ENCODE assay signal across 1 cellular context in the genomic region with DNA sequence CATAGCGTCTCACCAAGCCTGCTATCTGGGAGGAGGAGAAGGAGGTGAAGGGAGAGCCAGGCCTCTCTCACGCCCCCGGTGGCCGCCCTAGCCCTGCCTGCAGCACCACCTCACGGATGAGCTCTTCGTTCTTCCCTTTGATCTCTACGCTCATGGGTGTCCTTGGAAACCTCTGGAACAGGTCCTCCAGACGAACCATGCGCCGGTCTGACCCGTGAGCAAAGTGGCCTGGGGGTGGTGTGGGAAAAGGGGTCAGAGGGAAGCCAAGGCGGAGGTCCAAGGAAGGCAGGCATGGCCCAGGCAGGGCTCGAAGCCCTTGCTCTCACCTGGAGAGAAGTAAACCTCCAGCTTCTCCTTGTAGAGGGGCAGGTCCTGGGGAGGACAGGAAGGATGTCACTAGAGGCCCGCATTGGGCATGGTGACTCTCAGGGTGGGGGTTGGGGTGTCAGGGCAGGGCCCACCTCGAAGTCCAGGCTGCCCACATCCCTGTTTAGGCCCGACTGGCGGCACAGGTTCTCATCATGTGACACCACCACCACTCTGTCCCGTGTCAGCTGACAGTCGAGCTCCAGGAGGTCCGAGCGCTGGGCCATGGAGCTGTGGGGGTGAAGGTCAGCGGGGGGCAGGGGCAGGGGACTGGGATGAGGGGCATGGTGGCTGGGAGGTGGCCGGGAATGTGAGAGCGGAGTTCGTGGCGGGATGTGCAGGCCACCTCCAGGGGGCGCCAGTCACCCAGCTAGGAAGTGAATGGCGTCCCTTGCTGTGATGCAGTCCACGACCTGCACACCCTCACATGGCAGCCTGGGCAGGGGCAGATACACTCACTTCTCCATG.
TF ChIP-seq lines count a peak whose summit lies in the region.

No MANE protein-coding gene starts in this region.

TF ChIP-seq in HepG2, 621 proteins besides CTCF, POLR2A, EP300 and RAD21 (continued from another document and continues in another):
- TF ChIP-seq TEF (CRISPR knock-in tag; IDR thresholded peaks at IDR 0.05) (no peak), ZNF776 (CRISPR knock-in tag; IDR thresholded peaks at IDR 0.05) (peak; percentile 53; the same call in 1 of the 2 replicates), GTF3A (CRISPR knock-in tag; conservative IDR thresholded peaks at IDR 0.05) (no peak), TAF1 (CRISPR knock-in tag; IDR thresholded peaks at IDR 0.05) (no peak), ZNF326 (CRISPR knock-in tag; IDR thresholded peaks at IDR 0.05; ENCODE audit: borderline replicate concordance) (no peak; the same call in 1 of the 2 replicates), MAZ (IDR thresholded peaks at IDR 0.05; ENCODE audit: borderline replicate concordance, low read depth, low read length) (peak; percentile 47; the same call in 1 of the 2 replicates), MAZ (CRISPR knock-in tag; IDR thresholded peaks at IDR 0.05; ENCODE audit: low read depth) (peak; percentile 62), ZNF10 (CRISPR knock-in tag; IDR thresholded peaks at IDR 0.05; ENCODE audit: borderline replicate concordance, low read depth) (no peak), ZNF446 (CRISPR knock-in tag; IDR thresholded peaks at IDR 0.05) (no peak), MXI1 (IDR thresholded peaks at IDR 0.05; ENCODE audit: borderline replicate concordance, low read depth, low read length) (peak; percentile 54; the same call in 1 of the 3 replicates), KAT7 (CRISPR knock-in tag; IDR thresholded peaks at IDR 0.05; ENCODE audit: borderline replicate concordance) (no peak; the same call in 1 of the 2 replicates), ZNF235 (CRISPR knock-in tag; IDR thresholded peaks at IDR 0.05; ENCODE audit: borderline replicate concordance) (no peak), MEIS1 (CRISPR knock-in tag; IDR thresholded peaks at IDR 0.05; ENCODE audit: borderline replicate concordance) (no peak; the same call in 1 of the 2 replicates), DMAP1 (CRISPR knock-in tag; IDR thresholded peaks at IDR 0.05) (peak; percentile 66), NR3C1 (CRISPR knock-in tag; IDR thresholded peaks at IDR 0.05) (no peak), SATB2 (CRISPR knock-in tag; IDR thresholded peaks at IDR 0.05) (no peak), KAT2B (IDR thresholded peaks at IDR 0.05; ENCODE audit: borderline replicate concordance, low read depth, low read length) (no peak), TBX3 (IDR thresholded peaks at IDR 0.05; ENCODE audit: borderline replicate concordance) (no peak), IRX3 (CRISPR knock-in tag; IDR thresholded peaks at IDR 0.05; ENCODE audit: borderline replicate concordance, low read depth) (no peak), ZNF839 (CRISPR knock-in tag; IDR thresholded peaks at IDR 0.05; ENCODE audit: borderline replicate concordance) (0 out of 2 replicates have a peak, but pooled peaks have one; percentile 83), ZFP36 (IDR thresholded peaks at IDR 0.05; ENCODE audit: borderline replicate concordance, low read depth, low read length, partially characterized antibody) (no peak), PAF1 (CRISPR knock-in tag; IDR thresholded peaks at IDR 0.05) (no peak), CCAR2 (optimal IDR thresholded peaks at IDR 0.05; ENCODE audit: low read depth, low read length) (no peak), MTA3 (CRISPR knock-in tag; IDR thresholded peaks at IDR 0.05) (no peak), ZNF230 (CRISPR knock-in tag; IDR thresholded peaks at IDR 0.05) (peak; percentile 92; the same call in 1 of the 2 replicates), ELF4 (CRISPR knock-in tag; IDR thresholded peaks at IDR 0.05; ENCODE audit: borderline replicate concordance) (no peak), SMC3 (IDR thresholded peaks at IDR 0.05; ENCODE audit: low read length) (peak; percentile 84), FIP1L1 (IDR thresholded peaks at IDR 0.05; ENCODE audit: borderline replicate concordance, insufficient read depth, low read depth, low read length) (no peak), ZNF44 (CRISPR knock-in tag; IDR thresholded peaks at IDR 0.05) (peak; percentile 95; the same call in 1 of the 2 replicates), NONO (IDR thresholded peaks at IDR 0.05) (no peak), NONO (CRISPR knock-in tag; conservative IDR thresholded peaks at IDR 0.05) (peak; percentile 90), WIZ (CRISPR knock-in tag; IDR thresholded peaks at IDR 0.05) (peak; percentile 66; the same call in 1 of the 2 replicates), CBX2 (IDR thresholded peaks at IDR 0.05; ENCODE audit: low read depth, low read length) (no peak), CBX2 (CRISPR knock-in tag; IDR thresholded peaks at IDR 0.05; ENCODE audit: low read depth) (0 out of 2 replicates have a peak, but pooled peaks have one; percentile 81), ZHX2 (IDR thresholded peaks at IDR 0.05; ENCODE audit: low read depth) (no peak; the same call in none of the 2 replicates), ZHX2 (CRISPR knock-in tag; IDR thresholded peaks at IDR 0.05; ENCODE audit: borderline replicate concordance) (no peak), POLR2G (IDR thresholded peaks at IDR 0.05; ENCODE audit: low read depth, low read length) (0 out of 2 replicates have a peak, but pooled peaks have one; percentile 23), ATF7-NPFF (CRISPR knock-in tag; IDR thresholded peaks at IDR 0.05; ENCODE audit: low read depth) (peak; percentile 95), TBP (CRISPR knock-in tag; IDR thresholded peaks at IDR 0.05) (no peak), ZBTB7B (CRISPR knock-in tag; IDR thresholded peaks at IDR 0.05) (peak; percentile 72), HDAC2 (CRISPR knock-in tag; IDR thresholded peaks at IDR 0.05) (peak; percentile 91), ZNF354B (CRISPR knock-in tag; IDR thresholded peaks at IDR 0.05) (0 out of 2 replicates have a peak, but pooled peaks have one; percentile 63), MLX (CRISPR knock-in tag; IDR thresholded peaks at IDR 0.05) (0 out of 2 replicates have a peak, but pooled peaks have one; percentile 10), CREB3 (CRISPR knock-in tag; IDR thresholded peaks at IDR 0.05) (0 out of 2 replicates have a peak, but pooled peaks have one; percentile 61), KLF16 (CRISPR knock-in tag; IDR thresholded peaks at IDR 0.05) (no peak), SP140L (CRISPR knock-in tag; IDR thresholded peaks at IDR 0.05; ENCODE audit: borderline replicate concordance) (no peak)
- TF ChIP-seq, protein P1, sequence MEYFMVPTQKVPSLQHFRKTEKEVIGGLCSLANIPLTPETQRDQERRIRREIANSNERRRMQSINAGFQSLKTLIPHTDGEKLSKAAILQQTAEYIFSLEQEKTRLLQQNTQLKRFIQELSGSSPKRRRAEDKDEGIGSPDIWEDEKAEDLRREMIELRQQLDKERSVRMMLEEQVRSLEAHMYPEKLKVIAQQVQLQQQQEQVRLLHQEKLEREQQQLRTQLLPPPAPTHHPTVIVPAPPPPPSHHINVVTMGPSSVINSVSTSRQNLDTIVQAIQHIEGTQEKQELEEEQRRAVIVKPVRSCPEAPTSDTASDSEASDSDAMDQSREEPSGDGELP (IDR thresholded peaks at IDR 0.05; ENCODE audit: borderline replicate concordance, low read depth), result 0 out of 2 replicates have a peak, but pooled peaks have one; percentile 25
- TF ChIP-seq, protein P2, sequence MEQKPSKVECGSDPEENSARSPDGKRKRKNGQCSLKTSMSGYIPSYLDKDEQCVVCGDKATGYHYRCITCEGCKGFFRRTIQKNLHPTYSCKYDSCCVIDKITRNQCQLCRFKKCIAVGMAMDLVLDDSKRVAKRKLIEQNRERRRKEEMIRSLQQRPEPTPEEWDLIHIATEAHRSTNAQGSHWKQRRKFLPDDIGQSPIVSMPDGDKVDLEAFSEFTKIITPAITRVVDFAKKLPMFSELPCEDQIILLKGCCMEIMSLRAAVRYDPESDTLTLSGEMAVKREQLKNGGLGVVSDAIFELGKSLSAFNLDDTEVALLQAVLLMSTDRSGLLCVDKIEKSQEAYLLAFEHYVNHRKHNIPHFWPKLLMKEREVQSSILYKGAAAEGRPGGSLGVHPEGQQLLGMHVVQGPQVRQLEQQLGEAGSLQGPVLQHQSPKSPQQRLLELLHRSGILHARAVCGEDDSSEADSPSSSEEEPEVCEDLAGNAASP (CRISPR knock-in tag; IDR thresholded peaks at IDR 0.05; ENCODE audit: borderline replicate concordance), result peak; percentile 79; the same call in 1 of the 2 replicates
- TF ChIP-seq, protein P3, sequence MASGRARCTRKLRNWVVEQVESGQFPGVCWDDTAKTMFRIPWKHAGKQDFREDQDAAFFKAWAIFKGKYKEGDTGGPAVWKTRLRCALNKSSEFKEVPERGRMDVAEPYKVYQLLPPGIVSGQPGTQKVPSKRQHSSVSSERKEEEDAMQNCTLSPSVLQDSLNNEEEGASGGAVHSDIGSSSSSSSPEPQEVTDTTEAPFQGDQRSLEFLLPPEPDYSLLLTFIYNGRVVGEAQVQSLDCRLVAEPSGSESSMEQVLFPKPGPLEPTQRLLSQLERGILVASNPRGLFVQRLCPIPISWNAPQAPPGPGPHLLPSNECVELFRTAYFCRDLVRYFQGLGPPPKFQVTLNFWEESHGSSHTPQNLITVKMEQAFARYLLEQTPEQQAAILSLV (CRISPR knock-in tag; IDR thresholded peaks at IDR 0.05; ENCODE audit: borderline replicate concordance), result peak; percentile 86; the same call in 1 of the 2 replicates
- TF ChIP-seq, protein P4, sequence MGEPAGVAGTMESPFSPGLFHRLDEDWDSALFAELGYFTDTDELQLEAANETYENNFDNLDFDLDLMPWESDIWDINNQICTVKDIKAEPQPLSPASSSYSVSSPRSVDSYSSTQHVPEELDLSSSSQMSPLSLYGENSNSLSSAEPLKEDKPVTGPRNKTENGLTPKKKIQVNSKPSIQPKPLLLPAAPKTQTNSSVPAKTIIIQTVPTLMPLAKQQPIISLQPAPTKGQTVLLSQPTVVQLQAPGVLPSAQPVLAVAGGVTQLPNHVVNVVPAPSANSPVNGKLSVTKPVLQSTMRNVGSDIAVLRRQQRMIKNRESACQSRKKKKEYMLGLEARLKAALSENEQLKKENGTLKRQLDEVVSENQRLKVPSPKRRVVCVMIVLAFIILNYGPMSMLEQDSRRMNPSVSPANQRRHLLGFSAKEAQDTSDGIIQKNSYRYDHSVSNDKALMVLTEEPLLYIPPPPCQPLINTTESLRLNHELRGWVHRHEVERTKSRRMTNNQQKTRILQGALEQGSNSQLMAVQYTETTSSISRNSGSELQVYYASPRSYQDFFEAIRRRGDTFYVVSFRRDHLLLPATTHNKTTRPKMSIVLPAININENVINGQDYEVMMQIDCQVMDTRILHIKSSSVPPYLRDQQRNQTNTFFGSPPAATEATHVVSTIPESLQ (CRISPR knock-in tag; conservative IDR thresholded peaks at IDR 0.05), result no peak
- TF ChIP-seq, protein P5, sequence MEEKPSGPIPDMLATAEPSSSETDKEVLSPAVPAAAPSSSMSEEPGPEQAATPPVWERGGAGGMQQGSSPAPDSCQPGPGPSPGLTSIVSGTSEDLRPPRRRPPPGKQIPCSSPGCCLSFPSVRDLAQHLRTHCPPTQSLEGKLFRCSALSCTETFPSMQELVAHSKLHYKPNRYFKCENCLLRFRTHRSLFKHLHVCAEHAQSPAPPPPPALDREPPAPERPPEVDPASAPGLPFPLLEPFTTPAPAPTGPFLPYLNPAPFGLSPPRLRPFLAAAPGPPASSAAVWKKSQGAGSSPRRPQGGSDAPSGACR (CRISPR knock-in tag; IDR thresholded peaks at IDR 0.05), result no peak
